Comparison of ENCODE assay signal across 8 cellular contexts in the genomic region with DNA sequence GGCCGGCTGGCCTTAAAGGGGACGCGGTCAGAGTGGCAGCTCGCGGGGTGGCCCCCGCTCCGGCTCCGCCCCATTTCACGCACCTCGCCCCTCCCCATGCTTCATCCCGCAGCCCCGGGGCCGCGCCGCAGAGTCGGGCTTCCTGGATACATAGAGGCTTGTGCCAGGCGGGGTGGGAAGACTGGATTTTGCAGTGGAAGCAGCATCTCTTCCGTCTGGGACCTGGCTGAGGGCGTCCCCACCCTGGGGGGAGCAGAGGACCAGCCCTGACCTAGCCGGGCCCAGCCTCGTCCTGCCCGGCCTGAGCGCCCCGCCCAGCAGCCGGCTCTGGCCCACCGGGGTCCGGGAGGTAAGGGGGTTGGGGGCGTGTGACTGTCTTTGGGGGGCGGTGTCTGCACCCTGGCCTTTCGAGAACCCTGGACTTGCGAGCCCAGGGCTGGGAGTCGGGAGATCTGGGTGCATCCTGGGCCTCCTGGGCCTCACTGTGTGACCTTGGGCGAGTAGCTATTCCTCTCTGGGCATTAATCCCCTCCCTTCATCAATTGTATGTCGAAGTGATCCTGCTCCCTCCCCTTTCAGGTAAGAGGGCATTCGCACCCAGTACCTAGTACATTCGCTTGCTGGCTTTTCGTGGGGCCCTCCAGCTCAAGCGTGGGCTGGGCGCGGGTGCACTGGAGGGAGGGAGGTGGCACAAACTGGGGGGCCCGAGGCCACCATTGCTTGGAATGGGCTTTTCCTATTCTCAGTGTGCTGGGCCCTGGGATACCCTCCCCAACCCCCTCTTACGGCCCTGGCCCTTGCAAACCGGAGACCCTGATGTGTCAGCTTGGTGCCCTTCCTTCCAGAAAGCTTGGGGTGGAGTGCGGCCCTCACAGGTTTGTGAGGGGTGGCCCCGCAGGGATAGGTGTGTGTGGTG. TPM values are rescaled to one million over a fixed set of nuclear protein-coding genes. Genes with fewer than 3 reads are reported as not detected.
DNase-seq lines count a peak whose midpoint lies in the region; ATAC-seq and TF ChIP-seq lines count a peak whose summit lies in the region.

A gene with protein sequence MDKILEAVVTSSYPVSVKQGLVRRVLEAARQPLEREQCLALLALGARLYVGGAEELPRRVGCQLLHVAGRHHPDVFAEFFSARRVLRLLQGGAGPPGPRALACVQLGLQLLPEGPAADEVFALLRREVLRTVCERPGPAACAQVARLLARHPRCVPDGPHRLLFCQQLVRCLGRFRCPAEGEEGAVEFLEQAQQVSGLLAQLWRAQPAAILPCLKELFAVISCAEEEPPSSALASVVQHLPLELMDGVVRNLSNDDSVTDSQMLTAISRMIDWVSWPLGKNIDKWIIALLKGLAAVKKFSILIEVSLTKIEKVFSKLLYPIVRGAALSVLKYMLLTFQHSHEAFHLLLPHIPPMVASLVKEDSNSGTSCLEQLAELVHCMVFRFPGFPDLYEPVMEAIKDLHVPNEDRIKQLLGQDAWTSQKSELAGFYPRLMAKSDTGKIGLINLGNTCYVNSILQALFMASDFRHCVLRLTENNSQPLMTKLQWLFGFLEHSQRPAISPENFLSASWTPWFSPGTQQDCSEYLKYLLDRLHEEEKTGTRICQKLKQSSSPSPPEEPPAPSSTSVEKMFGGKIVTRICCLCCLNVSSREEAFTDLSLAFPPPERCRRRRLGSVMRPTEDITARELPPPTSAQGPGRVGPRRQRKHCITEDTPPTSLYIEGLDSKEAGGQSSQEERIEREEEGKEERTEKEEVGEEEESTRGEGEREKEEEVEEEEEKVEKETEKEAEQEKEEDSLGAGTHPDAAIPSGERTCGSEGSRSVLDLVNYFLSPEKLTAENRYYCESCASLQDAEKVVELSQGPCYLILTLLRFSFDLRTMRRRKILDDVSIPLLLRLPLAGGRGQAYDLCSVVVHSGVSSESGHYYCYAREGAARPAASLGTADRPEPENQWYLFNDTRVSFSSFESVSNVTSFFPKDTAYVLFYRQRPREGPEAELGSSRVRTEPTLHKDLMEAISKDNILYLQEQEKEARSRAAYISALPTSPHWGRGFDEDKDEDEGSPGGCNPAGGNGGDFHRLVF (plus strand): TSS at position 111 of the 916 bp plus-strand sequence. CDS start 7,327 bp downstream, outside the sequence.

- ATAC-seq in HG03432 (IDR thresholded peaks at IDR 0.05; ENCODE audit: unreplicated experiment) (no peak), HG03460 (IDR thresholded peaks at IDR 0.05; ENCODE audit: unreplicated experiment) (no peak)

- TF ChIP-seq RAD21 in SK-N-SH (IDR thresholded peaks at IDR 0.05; ENCODE audit: low read length), result no peak

- H3K4me3 ChIP-seq in SK-N-SH (ENCODE audit: low read depth in 2 of 2, low read length in 1 of 2) (peak within 1 kb of the TSS; percentile 74 to 98), fibroblast of villous mesenchyme (ENCODE audit: low read depth, low read length) (peak within 1 kb of the TSS; percentile 91)

- DNase-seq in DMS53 (lab: John Stamatoyannopoulos, UW), result peak; percentile 69
- DNase-seq in DMS53 treated with DMSO at 0.1 percent for 48 hours (lab: John Stamatoyannopoulos, UW; ENCODE audit: unreplicated experiment), result no peak
- no peak for DNase-seq in SK-N-SH
- DNase-seq in fibroblast of villous mesenchyme (ENCODE audit: low read depth), result no peak
- no peak for DNase-seq in progenitor cell of endocrine pancreas (ENCODE audit: low spot score, unreplicated experiment)
- DNase-seq in central memory CD4-positive, alpha-beta T cell, result no peak

- H3K4me3 Mint-ChIP-seq in progenitor cell of endocrine pancreas (ENCODE audit: low read depth), result peak within 1 kb of the TSS; percentile 94

- H4K20me1 ChIP-seq in SK-N-SH (ENCODE audit: insufficient read depth), result 0 out of 2 replicates have a peak, but pooled peaks cover 8% of the 10 kb centered on the region

- TF ChIP-seq EP300 in SK-N-SH (IDR thresholded peaks at IDR 0.05; ENCODE audit: borderline replicate concordance in 1 of 2, low read depth in 1 of 2, low read length in 1 of 2), result no peak

- no peaks in the 10 kb centered on the region for H3K27me3 ChIP-seq in SK-N-SH (ENCODE audit: insufficient read depth)

- H3K36me3 ChIP-seq in SK-N-SH (replicated peaks in 1 of 2; ENCODE audit: control insufficient read depth in 1 of 2, insufficient read depth in 2 of 2, low read length in 1 of 2), result peaks cover 0 to 12% of the 10 kb centered on the region in 2 experiments

- peaks cover 82% of the 10 kb centered on the region for H3K79me2 ChIP-seq in SK-N-SH (ENCODE audit: insufficient read depth)

- peaks cover 5% of the 10 kb centered on the region for H3F3A ChIP-seq in SK-N-SH (replicated peaks; ENCODE audit: insufficient read depth)

- peak within 1 kb of the TSS; percentile 86 for H3K4me2 ChIP-seq in SK-N-SH

- no peaks in the 10 kb centered on the region for H3K9me2 ChIP-seq in SK-N-SH

- CTCF ChIA-PET in SK-N-SH (lab: Yijun Ruan, JAX), result interaction anchor here (1.0 to 3.2 kb wide), 6 partner anchors 15 to 375 kb away, joined by 3 to 12 read pairs (median 4); a partner anchor contains a TSS

- H3K27me3 Mint-ChIP-seq in progenitor cell of endocrine pancreas, result no peaks in the 10 kb centered on the region

- peak within 1 kb of the TSS; percentile 94 for H3K27ac Mint-ChIP-seq in progenitor cell of endocrine pancreas

- H2AFZ ChIP-seq in SK-N-SH (ENCODE audit: low read depth), result peak within 1 kb of the TSS; percentile 78

- H3K4me1 ChIP-seq in SK-N-SH (ENCODE audit: control insufficient read depth in 1 of 2, insufficient read depth in 2 of 2, low read depth in 1 of 2, low read length in 1 of 2), result peaks cover 21 to 32% of the 10 kb centered on the region in 2 experiments; a peak in 3 of 4 replicates

- POLR2A ChIA-PET in SK-N-SH (lab: Yijun Ruan, JAX), result interaction anchor here (0.6 to 1.9 kb wide), 8 partner anchors 17 to 386 kb away, joined by 3 to 13 read pairs (median 4); a partner anchor contains a TSS

- H3K9me3 ChIP-seq in SK-N-SH, result no peaks in the 10 kb centered on the region

- H3K27ac ChIP-seq in SK-N-SH (ENCODE audit: low read depth in 2 of 2, low read length in 1 of 2), result peak within 1 kb of the TSS; percentile 80 to 82; a peak in 3 of 4 replicates

- H3K36me3 Mint-ChIP-seq in progenitor cell of endocrine pancreas (ENCODE audit: insufficient read depth), result no peaks in the 10 kb centered on the region

- TF ChIP-seq CTCF in SK-N-SH (IDR thresholded peaks at IDR 0.05) (no peak), fibroblast of villous mesenchyme (IDR thresholded peaks at IDR 0.05; ENCODE audit: insufficient read depth, low read depth, low read length) (no peak), progenitor cell of endocrine pancreas (IDR thresholded peaks at IDR 0.05; ENCODE audit: unreplicated experiment) (no peak)

- peaks cover 30% of the 10 kb centered on the region for H3K4me1 Mint-ChIP-seq in progenitor cell of endocrine pancreas (ENCODE audit: low read depth)

- peak within 1 kb of the TSS; percentile 92 for H3K9ac ChIP-seq in SK-N-SH

- 20% methylated on average over 11 of the region's 45 CpGs for WGBS in SK-N-SH (ENCODE audit: low lambda C conversion rate)

- H3K9me3 Mint-ChIP-seq in progenitor cell of endocrine pancreas (ENCODE audit: low read depth), result no peaks in the 10 kb centered on the region

TF ChIP-seq in SK-N-SH, 30 proteins besides CTCF, POLR2A, EP300 and RAD21:
- TF ChIP-seq, protein P1, sequence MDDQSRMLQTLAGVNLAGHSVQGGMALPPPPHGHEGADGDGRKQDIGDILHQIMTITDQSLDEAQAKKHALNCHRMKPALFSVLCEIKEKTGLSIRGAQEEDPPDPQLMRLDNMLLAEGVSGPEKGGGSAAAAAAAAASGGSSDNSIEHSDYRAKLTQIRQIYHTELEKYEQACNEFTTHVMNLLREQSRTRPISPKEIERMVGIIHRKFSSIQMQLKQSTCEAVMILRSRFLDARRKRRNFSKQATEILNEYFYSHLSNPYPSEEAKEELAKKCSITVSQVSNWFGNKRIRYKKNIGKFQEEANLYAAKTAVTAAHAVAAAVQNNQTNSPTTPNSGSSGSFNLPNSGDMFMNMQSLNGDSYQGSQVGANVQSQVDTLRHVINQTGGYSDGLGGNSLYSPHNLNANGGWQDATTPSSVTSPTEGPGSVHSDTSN (IDR thresholded peaks at IDR 0.05), result peak; percentile 73
- TF ChIP-seq, protein P2, sequence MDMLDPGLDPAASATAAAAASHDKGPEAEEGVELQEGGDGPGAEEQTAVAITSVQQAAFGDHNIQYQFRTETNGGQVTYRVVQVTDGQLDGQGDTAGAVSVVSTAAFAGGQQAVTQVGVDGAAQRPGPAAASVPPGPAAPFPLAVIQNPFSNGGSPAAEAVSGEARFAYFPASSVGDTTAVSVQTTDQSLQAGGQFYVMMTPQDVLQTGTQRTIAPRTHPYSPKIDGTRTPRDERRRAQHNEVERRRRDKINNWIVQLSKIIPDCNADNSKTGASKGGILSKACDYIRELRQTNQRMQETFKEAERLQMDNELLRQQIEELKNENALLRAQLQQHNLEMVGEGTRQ (IDR thresholded peaks at IDR 0.05; ENCODE audit: borderline replicate concordance, low read depth, low read length), result no peak

RNA-seq across cellular contexts. Expression of the gene that starts here (rescaled TPM):
- polyA plus RNA-seq in SK-N-SH (2012; rRNA removed), result 8.0 and 8.4 TPM in 2 replicates
- polyA plus RNA-seq in SK-N-SH (2012; cell fraction: cytosol; rRNA removed), result 4.4 and 5.3 TPM in 2 replicates
- polyA plus RNA-seq in SK-N-SH (2012; cell fraction: nucleus; rRNA removed), result 32.8 and 39.6 TPM in 2 replicates
- total RNA-seq in fibroblast of villous mesenchyme (10.8 and 12.9 TPM in 2 replicates), progenitor cell of endocrine pancreas (14.7 and 16.5 TPM in 2 replicates)
